10 cellular contexts compared by ENCODE assay signal in genomic region chr1:235919797-235920475, GRCh38. TPM values are rescaled to one million over a fixed set of nuclear protein-coding genes. Genes with fewer than 3 reads are reported as not detected.
DNase-seq lines count a peak whose midpoint lies in the region; TF ChIP-seq lines count a peak whose summit lies in the region.
"Had no signal": no experiment of that assay in that cellular context is flagged by ENCODE, and none has a peak within 500 bp of the region (broad histone marks: within the 10 kb centered on the region; RNA-seq: fewer than 3 reads in every experiment).

No MANE protein-coding gene starts in this region.

- DNase-seq in NCI-H146 (lab: John Stamatoyannopoulos, UW) (peak; percentile 88), choroid plexus epithelial cell (ENCODE audit: low read depth) (peak; percentile 71), mesothelial cell of epicardium (ENCODE audit: low spot score in 2 of 2, unreplicated experiment in 2 of 2) (no peak), GM19238 (ENCODE audit: insufficient read length, low spot score) (no peak), OCI-M1 (lab: John Stamatoyannopoulos, UW) (no peak)
- no peak for DNase-seq in activated naive CD4-positive, alpha-beta T cell (lab: John Stamatoyannopoulos, UW)
- no peak for DNase-seq in activated CD4-positive, alpha-beta T cell treated with anti-CD3 and anti-CD28 coated beads, Interleukin-2, amount 50 U/mL, for 1 hour
- DNase-seq: GDM1, NCI-H526 treated with DMSO at 0.1 percent for 48 hours had no signal

- peak overlapping the region; percentile 11; the same call in 1 of the 2 replicates for H3K9ac ChIP-seq in BLaER1

- H3K9me3 Mint-ChIP-seq in mesothelial cell of epicardium = no peaks in the 10 kb centered on the region

- TF ChIP-seq CTCF in choroid plexus epithelial cell (conservative IDR thresholded peaks at IDR 0.05; ENCODE audit: low read depth, low read length) (no peak), mesothelial cell of epicardium (IDR thresholded peaks at IDR 0.05; ENCODE audit: unreplicated experiment) (no peak)

- no peaks in the 10 kb centered on the region for H4K20me1 ChIP-seq in BLaER1

- H3K4me2 ChIP-seq in BLaER1 = peak overlapping the region; percentile 75

- H3K36me3 Mint-ChIP-seq in mesothelial cell of epicardium = no peaks in the 10 kb centered on the region

- peaks cover 51% of the 10 kb centered on the region for H3K4me1 Mint-ChIP-seq in mesothelial cell of epicardium

- no peaks in the 10 kb centered on the region for H3K36me3 ChIP-seq in BLaER1

- peaks cover 80% of the 10 kb centered on the region for H3K4me1 ChIP-seq in BLaER1

- no peaks in the 10 kb centered on the region for H3K27me3 Mint-ChIP-seq in mesothelial cell of epicardium (ENCODE audit: low read depth)

- H3K4me3 ChIP-seq in BLaER1 = no peak overlapping the region
- no peak overlapping the region for H3K4me3 ChIP-seq in choroid plexus epithelial cell (ENCODE audit: low read depth, low read length)

- peak overlapping the region; percentile 52; the same call in 1 of the 2 replicates for H3K27ac ChIP-seq in BLaER1

- peak overlapping the region; percentile 17 for H3K27ac Mint-ChIP-seq in mesothelial cell of epicardium

- no peak overlapping the region for H3K4me3 Mint-ChIP-seq in mesothelial cell of epicardium

- no peaks in the 10 kb centered on the region for H3K9me3 ChIP-seq in BLaER1

- H3K27me3 ChIP-seq in BLaER1 = no peaks in the 10 kb centered on the region

RNA-seq across cellular contexts. Expression of gene LYST, which starts 53.2 kb away (rescaled TPM):
- total RNA-seq in mesothelial cell of epicardium = 6.6 to 8.0 TPM (median 7.2 TPM) in 3 replicates

Comparison
In these comparisons a context has a peak if more than half of its experiments do, and no peak if none do; other contexts are left out.
1. DNase-seq: peak in NCI-H146 (single experiment) and choroid plexus epithelial cell (single experiment); none in mesothelial cell of epicardium (0 of 2), GM19238 (single experiment), activated naive CD4-positive, alpha-beta T cell (0 of 4), OCI-M1 (single experiment) and activated CD4-positive, alpha-beta T cell treated with anti-CD3 and anti-CD28 coated beads, Interleukin-2, amount 50 U/mL, for 1 hour (single experiment).